13 cellular contexts compared by ENCODE assay signal in genomic region chr2:43041167-43041566, GRCh38.
A peak's percentile ranks its signal among the peaks of the same experiment; 100 is the strongest.
DNase-seq lines count a peak whose midpoint lies in the region; ATAC-seq and TF ChIP-seq lines count a peak whose summit lies in the region.
"Had no signal": no experiment of that assay in that cellular context is flagged by ENCODE, and none has a peak within 500 bp of the region (broad histone marks: within the 10 kb centered on the region; RNA-seq: fewer than 3 reads in every experiment).

No MANE protein-coding gene starts in this region.

- POLR2A ChIA-PET in activated CD8-positive, alpha-beta T cell treated with anti-CD3 and anti-CD28 coated beads, Interleukin-2, amount 10 ng/mL, durations not matched to agents 7 days and 5 days (lab: Charles Lee), result no interaction called here

- TF ChIP-seq POLR2A in GM18505 (IDR thresholded peaks at IDR 0.05; ENCODE audit: borderline replicate concordance, extremely low read depth, insufficient read depth, insufficient read length), result no peak
- TF ChIP-seq POLR2A in testis (IDR thresholded peaks at IDR 0.05), result no peak

- peak overlapping the region; percentile 84 for H2BK5ac ChIP-seq in neuronal stem cell (ENCODE audit: low read length)

- H2AK5ac ChIP-seq in neuronal stem cell (ENCODE audit: low read depth, low read length), result peak overlapping the region; percentile 88

- H3K18ac ChIP-seq in neuronal stem cell (ENCODE audit: low read length), result peak overlapping the region; percentile 92

- no peak overlapping the region for H2BK120ac ChIP-seq in neuronal stem cell (ENCODE audit: low read depth, low read length)

- no peak overlapping the region for H3K23ac ChIP-seq in neuronal stem cell (ENCODE audit: low read depth, low read length, poor library complexity)

- no peak overlapping the region for H3K4me2 ChIP-seq in neuronal stem cell (ENCODE audit: insufficient read depth, low read length, poor library complexity, severe bottlenecking)

- H3K4me1 ChIP-seq in neuronal stem cell (ENCODE audit: control insufficient read depth in 2 of 2, insufficient read depth in 1 of 2, low read depth in 1 of 2, low read length in 2 of 2), result peaks cover 22 to 25% of the 10 kb centered on the region in 2 donors
- peaks cover 10% of the 10 kb centered on the region for H3K4me1 ChIP-seq in testis

- H3K27me3 Mint-ChIP-seq in dendritic cell treated with granulocyte-macrophage colony-stimulating factor and Interleukin-4, amounts not matched to agents 40 ng/mL and 50 ng/mL, for 4 days, result peaks cover 22% of the 10 kb centered on the region
- H3K27me3 Mint-ChIP-seq in activated CD8-positive, alpha-beta T cell treated with anti-CD3 and anti-CD28 coated beads, Interleukin-2, amount 10 ng/mL, durations not matched to agents 7 days and 5 days (ENCODE audit: low read depth), result peaks cover 6% of the 10 kb centered on the region
- H3K27me3 Mint-ChIP-seq: activated T-cell treated with anti-CD3 and anti-CD28 coated beads, Interleukin-2, amount 50 U/mL, for 24 hours had no signal

- no peaks in the 10 kb centered on the region for H3K79me1 ChIP-seq in neuronal stem cell (ENCODE audit: low read depth, low read length)

- H3K14ac ChIP-seq in neuronal stem cell (ENCODE audit: low read length), result no peak overlapping the region

- H4K8ac ChIP-seq in neuronal stem cell (ENCODE audit: low read depth, low read length), result no peak overlapping the region

- H3K27ac ChIP-seq in neuronal stem cell (replicated peaks; ENCODE audit: low read length) (peak overlapping the region; percentile 14), testis (peak overlapping the region in 1 of 2 donors; percentile 36)

- intact Hi-C loops in dendritic cell treated with granulocyte-macrophage colony-stimulating factor and Interleukin-4, amounts not matched to agents 40 ng/mL and 50 ng/mL, for 4 days (cut with micrococcal nuclease), result no loop called here
- intact Hi-C loops in testis (cut with DNase I; ENCODE audit: low total_unique reads), result no loop called here

- peaks cover 37% of the 10 kb centered on the region for H3K4me1 Mint-ChIP-seq in dendritic cell treated with granulocyte-macrophage colony-stimulating factor and Interleukin-4, amounts not matched to agents 40 ng/mL and 50 ng/mL, for 4 days (ENCODE audit: low read depth)
- H3K4me1 Mint-ChIP-seq in activated CD8-positive, alpha-beta T cell treated with anti-CD3 and anti-CD28 coated beads, Interleukin-2, amount 10 ng/mL, durations not matched to agents 7 days and 5 days (ENCODE audit: low read depth), result peaks cover 6% of the 10 kb centered on the region

- CTCF ChIA-PET in activated CD8-positive, alpha-beta T cell treated with anti-CD3 and anti-CD28 coated beads, Interleukin-2, amount 10 ng/mL, durations not matched to agents 7 days and 5 days (lab: Charles Lee), result no interaction called here

- H4K91ac ChIP-seq in neuronal stem cell (ENCODE audit: low read depth, low read length, poor library complexity), result peak overlapping the region; percentile 12

- H2BK15ac ChIP-seq in neuronal stem cell (ENCODE audit: low read length), result peak overlapping the region; percentile 94

- no peaks in the 10 kb centered on the region for H3K27me3 ChIP-seq in neuronal stem cell (ENCODE audit: control insufficient read depth in 3 of 3, insufficient read depth in 3 of 3, low read depth in 1 of 3, low read length in 3 of 3)
- no peaks in the 10 kb centered on the region for H3K27me3 ChIP-seq in testis

- no peak overlapping the region for H3K4me3 Mint-ChIP-seq in dendritic cell treated with granulocyte-macrophage colony-stimulating factor and Interleukin-4, amounts not matched to agents 40 ng/mL and 50 ng/mL, for 4 days
- H3K4me3 Mint-ChIP-seq in activated CD8-positive, alpha-beta T cell treated with anti-CD3 and anti-CD28 coated beads, Interleukin-2, amount 10 ng/mL, durations not matched to agents 7 days and 5 days, result no peak overlapping the region
- H3K4me3 Mint-ChIP-seq: activated T-cell treated with anti-CD3 and anti-CD28 coated beads, Interleukin-2, amount 50 U/mL, for 24 hours had no signal

- H3K36me3 ChIP-seq in neuronal stem cell (replicated peaks in 1 of 2; ENCODE audit: control insufficient read depth in 2 of 2, insufficient read depth in 2 of 2, low read length in 2 of 2) (no peaks in the 10 kb centered on the region), testis (ENCODE audit: low read depth, missing control alignments) (no peaks in the 10 kb centered on the region)

- no peaks in the 10 kb centered on the region for H3K9me3 ChIP-seq in neuronal stem cell (replicated peaks in 1 of 2; ENCODE audit: control insufficient read depth in 2 of 2, insufficient read depth in 1 of 2, low read depth in 1 of 2, low read length in 2 of 2)
- H3K9me3 ChIP-seq in testis, result no peaks in the 10 kb centered on the region

- peak overlapping the region; percentile 81 for H2AFZ ChIP-seq in neuronal stem cell (ENCODE audit: low read length)

- no peak for TF ChIP-seq CTCF in testis (IDR thresholded peaks at IDR 0.05)

- no CpG with 5 or more reads among the region's 3 CpGs for WGBS in neuronal stem cell (ENCODE audit: extremely low coverage in 2 of 2, insufficient read length in 2 of 2, insufficient replicate concordance in 1 of 2), 2 donors
- WGBS in testis, 2 donors, result 83 to 100% methylated on average over 2 to 3 of the region's 3 CpGs

- ATAC-seq in GM18505 (IDR thresholded peaks at IDR 0.05; ENCODE audit: unreplicated experiment), result no peak
- no peak for ATAC-seq in activated CD8-positive, alpha-beta T cell treated with anti-CD3 and anti-CD28 coated beads, Interleukin-2, amount 10 ng/mL, durations not matched to agents 7 days and 5 days

- H3K4me3 ChIP-seq in neuronal stem cell (ENCODE audit: low read length in 2 of 2), result peak overlapping the region in 1 of 2 donors; percentile 39
- no peak overlapping the region for H3K4me3 ChIP-seq in testis

- H3K9ac ChIP-seq in neuronal stem cell (ENCODE audit: low read depth, low read length, poor library complexity), result no peak overlapping the region

- H2BK12ac ChIP-seq in neuronal stem cell (ENCODE audit: low read length), result peak overlapping the region; percentile 12

- no peak overlapping the region for H3K4ac ChIP-seq in neuronal stem cell (ENCODE audit: low read length)

- H3K27ac Mint-ChIP-seq in dendritic cell treated with granulocyte-macrophage colony-stimulating factor and Interleukin-4, amounts not matched to agents 40 ng/mL and 50 ng/mL, for 4 days, result peak overlapping the region; percentile 9
- no peak overlapping the region for H3K27ac Mint-ChIP-seq in activated CD8-positive, alpha-beta T cell treated with anti-CD3 and anti-CD28 coated beads, Interleukin-2, amount 10 ng/mL, durations not matched to agents 7 days and 5 days
- H3K27ac Mint-ChIP-seq: activated T-cell treated with anti-CD3 and anti-CD28 coated beads, Interleukin-2, amount 50 U/mL, for 24 hours had no signal

- DNase-seq in A172 (ENCODE audit: low spot score) (peak; percentile 26), M059J (ENCODE audit: low read depth) (peak; percentile 40), neuronal stem cell (ENCODE audit: low spot score) (no peak), testis (no peak), NCI-H187 (lab: John Stamatoyannopoulos, UW) (no peak)
- no peak for DNase-seq in activated CD8-positive, alpha-beta T cell treated with anti-CD3 and anti-CD28 coated beads, Interleukin-2, amount 10 ng/mL, durations not matched to agents 7 days and 5 days
- DNase-seq: activated T-cell treated with anti-CD3 and anti-CD28 coated beads, Interleukin-2, amount 50 U/mL, for 24 hours; COR-L47; left cardiac atrium; NCI-H2029 had no signal

- no peaks in the 10 kb centered on the region for H3K9me3 Mint-ChIP-seq in dendritic cell treated with granulocyte-macrophage colony-stimulating factor and Interleukin-4, amounts not matched to agents 40 ng/mL and 50 ng/mL, for 4 days
- no peaks in the 10 kb centered on the region for H3K9me3 Mint-ChIP-seq in activated CD8-positive, alpha-beta T cell treated with anti-CD3 and anti-CD28 coated beads, Interleukin-2, amount 10 ng/mL, durations not matched to agents 7 days and 5 days (ENCODE audit: insufficient read depth)
- H3K9me3 Mint-ChIP-seq: activated T-cell treated with anti-CD3 and anti-CD28 coated beads, Interleukin-2, amount 50 U/mL, for 24 hours; nephron progenitor cell had no signal

- no peaks in the 10 kb centered on the region for H3K36me3 Mint-ChIP-seq in dendritic cell treated with granulocyte-macrophage colony-stimulating factor and Interleukin-4, amounts not matched to agents 40 ng/mL and 50 ng/mL, for 4 days (ENCODE audit: low read depth)
- no peaks in the 10 kb centered on the region for H3K36me3 Mint-ChIP-seq in activated CD8-positive, alpha-beta T cell treated with anti-CD3 and anti-CD28 coated beads, Interleukin-2, amount 10 ng/mL, durations not matched to agents 7 days and 5 days (ENCODE audit: low read depth)

Comparison
In these comparisons a context has a peak if more than half of its experiments do, and no peak if none do; other contexts are left out.
1. DNase-seq: peak in A172 (single experiment) and M059J (single experiment); none in neuronal stem cell (single experiment), testis (single experiment), activated CD8-positive, alpha-beta T cell treated with anti-CD3 and anti-CD28 coated beads, Interleukin-2, amount 10 ng/mL, durations not matched to agents 7 days and 5 days (single experiment) and NCI-H187 (0 of 2).